Comparison of ENCODE assay signal across 10 cellular contexts in the genomic region with DNA sequence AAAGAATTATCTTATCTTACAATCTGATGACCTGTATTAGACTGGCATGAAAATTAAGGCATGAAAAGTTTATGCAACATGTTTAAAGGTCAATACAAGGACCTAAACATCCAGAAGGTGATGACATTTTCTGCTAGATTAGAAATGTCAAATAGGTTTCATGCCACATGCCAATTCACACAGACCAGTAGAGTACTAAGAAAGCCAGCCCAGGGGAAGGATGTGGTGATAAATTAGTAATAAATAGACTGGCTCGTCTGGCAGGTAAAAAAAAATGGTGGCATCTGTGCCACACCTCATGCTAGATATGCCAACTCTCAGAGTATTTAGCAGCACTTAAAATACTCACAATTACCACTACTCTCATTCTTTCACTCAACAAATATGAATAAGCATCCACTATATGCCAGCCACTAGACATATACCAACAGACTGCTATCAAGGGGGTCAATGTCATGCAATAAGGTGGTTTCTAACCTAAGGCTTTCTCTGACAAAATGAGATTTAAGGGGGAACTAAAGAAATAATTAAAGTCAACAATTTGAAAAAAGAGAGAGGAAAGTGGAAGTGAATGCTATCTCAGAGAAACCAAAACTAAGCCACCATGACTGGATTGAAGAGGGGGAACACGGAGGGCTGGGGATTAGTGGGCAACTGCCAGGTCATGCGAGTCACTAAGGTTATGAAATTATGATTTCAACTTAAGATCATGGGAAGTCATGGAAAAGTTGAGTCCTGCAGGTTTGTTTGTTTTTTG.
DNase-seq lines count a peak whose midpoint lies in the region; ATAC-seq and TF ChIP-seq lines count a peak whose summit lies in the region.
"Had no signal": no experiment of that assay in that cellular context is flagged by ENCODE, and none has a peak within 500 bp of the region (broad histone marks: within the 10 kb centered on the region; RNA-seq: fewer than 3 reads in every experiment).

No MANE protein-coding gene starts in this region.

- no TSS peak for BruUV-seq in mammary epithelial cell (replicated peaks; lab: Mats Ljungman, UMichigan)

- no CpG with 5 or more reads among the region's 3 CpGs for WGBS in H9 (ENCODE audit: extremely low coverage, insufficient read length, low lambda C conversion rate)
- 78% methylated on average over 3 of the region's 3 CpGs for WGBS in mammary epithelial cell (ENCODE audit: low coverage, missing lambda C conversion rate)

- H4K8ac ChIP-seq in H9 (replicated peaks; ENCODE audit: insufficient read length, low read depth, low read length): no peak overlapping the region

- dilution Hi-C loops in mammary epithelial cell (cut with HindIII; ENCODE audit: low sequenced_read_pairs): no loop called here

- no peak for DNase-seq in CD4-positive, alpha-beta memory T cell
- DNase-seq in NCI-H446 (lab: John Stamatoyannopoulos, UW): no peak
- no peak for DNase-seq in HK-2 (ENCODE audit: unreplicated experiment)
- no peak for DNase-seq in H9
- DNase-seq in mammary epithelial cell: no peak

- H3K9ac ChIP-seq in H9 (ENCODE audit: extremely low read depth, insufficient read length, low read length) (no peak overlapping the region), mammary epithelial cell (ENCODE audit: insufficient read depth, low read length) (no peak overlapping the region)

- no peak overlapping the region for H2AFZ ChIP-seq in H9 (ENCODE audit: low read length)
- H2AFZ ChIP-seq in mammary epithelial cell (ENCODE audit: low read depth, low read length): no peak overlapping the region

- H4K91ac ChIP-seq in H9 (ENCODE audit: insufficient read length, low read depth, low read length): no peak overlapping the region

- H3K4ac ChIP-seq in H9 (ENCODE audit: low read depth, low read length): no peak overlapping the region

- H3T11ph ChIP-seq in H9 (ENCODE audit: low read length): no peak overlapping the region

- in situ Hi-C loops in mammary epithelial cell (cut with MboI; ENCODE audit: low sequenced_read_pairs in 2 of 2): no loop called here

- no peaks in the 10 kb centered on the region for H3K27me3 ChIP-seq in CD4-positive, alpha-beta memory T cell (ENCODE audit: insufficient read depth, low read length)
- H3K27me3 ChIP-seq in H9 (ENCODE audit: insufficient read depth, low read length) (no peaks in the 10 kb centered on the region), mammary epithelial cell (ENCODE audit: insufficient read depth, low read length) (no peaks in the 10 kb centered on the region)

- TF ChIP-seq CTCF in H9 (conservative IDR thresholded peaks at IDR 0.05): no peak
- TF ChIP-seq CTCF in mammary epithelial cell (conservative IDR thresholded peaks at IDR 0.05 in 1 of 2, IDR thresholded peaks at IDR 0.05 in 1 of 2; ENCODE audit: extremely low read depth in 1 of 2, insufficient read depth in 1 of 2, low read depth in 1 of 2, low read length in 2 of 2): no peak

- H3K79me1 ChIP-seq in H9 (ENCODE audit: insufficient read depth, low read depth, low read length, poor library complexity, severe bottlenecking): no peaks in the 10 kb centered on the region

- no peaks in the 10 kb centered on the region for H3K23me2 ChIP-seq in H9 (ENCODE audit: insufficient read length, low read depth, low read length, poor library complexity, severe bottlenecking)

- H3K27me3 Mint-ChIP-seq in CD4-positive, alpha-beta memory T cell: no peaks in the 10 kb centered on the region
- no peaks in the 10 kb centered on the region for H3K27me3 Mint-ChIP-seq in activated naive CD8-positive, alpha-beta T cell
- H3K27me3 Mint-ChIP-seq in H9 (ENCODE audit: low read depth): no peaks in the 10 kb centered on the region

- H2BK5ac ChIP-seq in H9 (ENCODE audit: insufficient read length, low read length): no peak overlapping the region

- peak overlapping the region in 5 of 8 donors; percentile 4 to 51 (median 19) for H3K4me3 Mint-ChIP-seq in CD4-positive, alpha-beta memory T cell
- peak overlapping the region; percentile 66 for H3K4me3 Mint-ChIP-seq in activated naive CD8-positive, alpha-beta T cell
- no peak overlapping the region for H3K4me3 Mint-ChIP-seq in H9
- H3K4me3 Mint-ChIP-seq: nephron had no signal

- H4K5ac ChIP-seq in H9 (ENCODE audit: insufficient read length, low read depth, low read length): no peak overlapping the region

- no peak overlapping the region for H2BK12ac ChIP-seq in H9 (ENCODE audit: insufficient read length, low read depth, low read length)

- CTCF ChIA-PET in CD4-positive, alpha-beta memory T cell (lab: Charles Lee; ENCODE audit: partially characterized antibody): no interaction called here
- CTCF ChIA-PET in mammary epithelial cell (lab: Charles Lee; ENCODE audit: low non-redundant PET): no interaction called here

- H3K27ac Mint-ChIP-seq in CD4-positive, alpha-beta memory T cell: peak overlapping the region in 2 of 7 donors; percentile 6 to 12
- peak overlapping the region; percentile 95 for H3K27ac Mint-ChIP-seq in activated naive CD8-positive, alpha-beta T cell
- no peak overlapping the region; a peak in 2 of 7 replicates for H3K27ac Mint-ChIP-seq in H9
- H3K27ac Mint-ChIP-seq: nephron had no signal

- no peaks in the 10 kb centered on the region for H3K36me3 Mint-ChIP-seq in CD4-positive, alpha-beta memory T cell
- H3K36me3 Mint-ChIP-seq in activated naive CD8-positive, alpha-beta T cell: peaks cover 5% of the 10 kb centered on the region
- no peaks in the 10 kb centered on the region for H3K36me3 Mint-ChIP-seq in H9 (ENCODE audit: insufficient read depth in 1 of 3, low read depth in 3 of 3)

- H3K36me3 ChIP-seq in CD4-positive, alpha-beta memory T cell (ENCODE audit: insufficient read depth, low read length): no peaks in the 10 kb centered on the region
- no peaks in the 10 kb centered on the region for H3K36me3 ChIP-seq in mammary epithelial cell (ENCODE audit: insufficient read depth, low read length)

- H3K23ac ChIP-seq in H9 (ENCODE audit: insufficient read length, low read depth, low read length): no peak overlapping the region

- H3K79me2 ChIP-seq in H9 (ENCODE audit: insufficient read depth, low read length) (no peaks in the 10 kb centered on the region), mammary epithelial cell (ENCODE audit: insufficient read depth, low read length) (no peaks in the 10 kb centered on the region)

- no peak overlapping the region for H2BK20ac ChIP-seq in H9 (ENCODE audit: low read depth, low read length, poor library complexity, severe bottlenecking)

- no peaks in the 10 kb centered on the region for H3K9me3 Mint-ChIP-seq in CD4-positive, alpha-beta memory T cell
- H3K9me3 Mint-ChIP-seq in activated naive CD8-positive, alpha-beta T cell (ENCODE audit: low read depth): no peaks in the 10 kb centered on the region
- no peaks in the 10 kb centered on the region for H3K9me3 Mint-ChIP-seq in H9
- H3K9me3 Mint-ChIP-seq: nephron had no signal

- H3K4me3 ChIP-seq in CD4-positive, alpha-beta memory T cell (ENCODE audit: low read length in 2 of 2): no peak overlapping the region
- H3K4me3 ChIP-seq in mammary epithelial cell (replicated peaks in 1 of 3; ENCODE audit: insufficient read depth in 1 of 3, low read depth in 2 of 3, low read length in 3 of 3): no peak overlapping the region

- no peaks in the 10 kb centered on the region for H4K20me1 ChIP-seq in H9 (ENCODE audit: control insufficient read depth, insufficient read depth, insufficient read length)
- H4K20me1 ChIP-seq in mammary epithelial cell (ENCODE audit: insufficient read depth, low read length): no peaks in the 10 kb centered on the region

- no peak overlapping the region for H3K27ac ChIP-seq in CD4-positive, alpha-beta memory T cell (ENCODE audit: low read depth, low read length)
- no peak overlapping the region for H3K27ac ChIP-seq in H9 (ENCODE audit: insufficient read length, low read depth, low read length)
- no peak overlapping the region for H3K27ac ChIP-seq in mammary epithelial cell (ENCODE audit: insufficient read depth, low read depth, low read length)

- H2BK15ac ChIP-seq in H9 (ENCODE audit: low read depth, low read length): no peak overlapping the region

- H3K4me1 ChIP-seq in CD4-positive, alpha-beta memory T cell (ENCODE audit: insufficient read depth, low read length): peaks cover 58% of the 10 kb centered on the region
- H3K4me1 ChIP-seq in H9 (ENCODE audit: insufficient read depth, low read length): peaks cover 8% of the 10 kb centered on the region; the same call in 1 of the 2 replicates
- peaks cover 3% of the 10 kb centered on the region for H3K4me1 ChIP-seq in mammary epithelial cell (ENCODE audit: insufficient read depth, low read length)

- no peak overlapping the region for H2AK5ac ChIP-seq in H9 (ENCODE audit: insufficient read length, low read length)

- no peak overlapping the region for H3K18ac ChIP-seq in H9 (ENCODE audit: insufficient read length, low read depth, low read length)

- no peaks in the 10 kb centered on the region for H3K9me3 ChIP-seq in CD4-positive, alpha-beta memory T cell (ENCODE audit: control insufficient read depth in 1 of 2, low read length in 2 of 2)
- H3K9me3 ChIP-seq in H9 (ENCODE audit: control insufficient read depth, low read depth, low read length): no peaks in the 10 kb centered on the region
- no peaks in the 10 kb centered on the region for H3K9me3 ChIP-seq in mammary epithelial cell (replicated peaks; ENCODE audit: insufficient read depth, low read length)

- peaks cover 53 to 76% (median 64%) of the 10 kb centered on the region in 4 donors for H3K4me1 Mint-ChIP-seq in CD4-positive, alpha-beta memory T cell
- peaks cover 89% of the 10 kb centered on the region for H3K4me1 Mint-ChIP-seq in activated naive CD8-positive, alpha-beta T cell (ENCODE audit: low read depth)
- H3K4me1 Mint-ChIP-seq in H9: peaks cover 21 to 25% of the 10 kb centered on the region in 2 experiments
- H3K4me1 Mint-ChIP-seq: nephron had no signal

- POLR2A ChIA-PET in CD4-positive, alpha-beta memory T cell (lab: Charles Lee; ENCODE audit: partially characterized antibody): no interaction called here

- H3K14ac ChIP-seq in H9 (ENCODE audit: insufficient read depth, low read length): no peak overlapping the region

- intact Hi-C loops in CD4-positive, alpha-beta memory T cell (cut with micrococcal nuclease): no loop called here
- intact Hi-C loops in mammary epithelial cell (cut with micrococcal nuclease): no loop called here

- ATAC-seq in GM19463 (IDR thresholded peaks at IDR 0.05; ENCODE audit: unreplicated experiment) (peak; percentile 42), HG03442 (IDR thresholded peaks at IDR 0.05; ENCODE audit: unreplicated experiment) (peak; percentile 47)
- ATAC-seq: Panc1 had no signal

- no peak overlapping the region for H3K56ac ChIP-seq in H9 (ENCODE audit: insufficient read length, low read depth, low read length)

- no peak overlapping the region for H2BK120ac ChIP-seq in H9 (ENCODE audit: low read depth, low read length, poor library complexity, severe bottlenecking)

- H3K4me2 ChIP-seq in H9 (ENCODE audit: insufficient read depth, insufficient read length, low read length) (no peak overlapping the region), mammary epithelial cell (ENCODE audit: insufficient read depth, low read depth, low read length) (no peak overlapping the region)

Comparison
In these comparisons a context has a peak if more than half of its experiments do, and no peak if none do; other contexts are left out.
1. H3K4me3 Mint-ChIP-seq: peak in CD4-positive, alpha-beta memory T cell (5 of 8) and activated naive CD8-positive, alpha-beta T cell (single experiment); none in H9 (0 of 2).